In the genomic region with DNA sequence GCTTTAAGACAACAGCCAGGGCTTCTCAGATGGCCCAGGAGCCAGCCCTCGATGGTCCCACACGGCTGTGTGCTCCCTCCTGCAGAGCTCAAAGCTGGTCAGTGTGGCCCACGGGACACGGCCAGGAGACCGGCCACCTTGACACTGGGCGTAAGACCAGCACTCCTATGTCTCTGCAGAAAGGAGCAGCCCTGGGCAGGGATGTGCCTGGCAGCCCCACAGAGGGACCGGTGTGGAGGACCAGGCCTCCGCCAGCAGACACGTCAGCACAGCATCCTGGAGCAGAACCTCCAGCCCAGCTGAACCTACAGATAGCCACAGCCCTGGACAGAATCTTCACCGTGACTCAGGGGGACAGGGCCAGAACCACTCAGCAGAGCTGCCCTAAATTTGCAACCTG, we compare ENCODE assay signal across 29 cellular contexts.
A peak's percentile ranks its signal among the peaks of the same experiment; 100 is the strongest.
DNase-seq lines count a peak whose midpoint lies in the region; ATAC-seq, FAIRE-seq and TF ChIP-seq lines count a peak whose summit lies in the region.
"Had no signal": no experiment of that assay in that cellular context is flagged by ENCODE, and none has a peak within 500 bp of the region (broad histone marks: within the 10 kb centered on the region; RNA-seq: fewer than 3 reads in every experiment).

No MANE protein-coding gene starts in this region.

- H3K4me3 Mint-ChIP-seq in endodermal cell: no peak overlapping the region
- H3K4me3 Mint-ChIP-seq in stimulated activated effector memory CD8-positive, alpha-beta T cell treated with anti-CD3 and anti-CD28 coated beads, Interleukin-12 subunit alpha, Interleukin-12 subunit beta, amount 100 ng/mL, for 72 hours: no peak overlapping the region
- H3K4me3 Mint-ChIP-seq: activated CD4-positive, alpha-beta T cell treated with anti-CD3 and anti-CD28 coated beads for 36 hours; activated CD8-positive, alpha-beta T cell treated with anti-CD3 and anti-CD28 coated beads, Interleukin-2, amount 10 ng/mL, durations not matched to agents 7 days and 5 days; stimulated activated naive B cell treated with anti-CD40 and anti-IgM and Interleukin-4, amounts not matched to agents 10 μg/mL and 1 μg/mL and 100 μg/mL, for 72 hours had no signal

- H3K4me3 ChIP-seq in OCI-LY7 (ENCODE audit: low read depth, low read length, poor library complexity, severe bottlenecking) (no peak overlapping the region), endodermal cell (ENCODE audit: low read length) (no peak overlapping the region), pancreas (no peak overlapping the region)
- H3K4me3 ChIP-seq: body of pancreas, HAP-1, spleen, uterus had no signal

- H3K36me3 ChIP-seq in OCI-LY7 (ENCODE audit: insufficient read depth, low read length) (no peaks in the 10 kb centered on the region), endodermal cell (ENCODE audit: control insufficient read depth, insufficient read depth, low read length) (no peaks in the 10 kb centered on the region), pancreas (no peaks in the 10 kb centered on the region)
- H3K36me3 ChIP-seq: HAP-1, spleen, uterus had no signal

- H3K27me3 Mint-ChIP-seq in endodermal cell (ENCODE audit: insufficient read depth): no peaks in the 10 kb centered on the region
- H3K27me3 Mint-ChIP-seq: activated CD4-positive, alpha-beta T cell treated with anti-CD3 and anti-CD28 coated beads for 36 hours had no signal

- H3K27me3 ChIP-seq in endodermal cell (ENCODE audit: control insufficient read depth, insufficient read depth, low read length, poor library complexity, severe bottlenecking) (no peaks in the 10 kb centered on the region), pancreas (no peaks in the 10 kb centered on the region)
- H3K27me3 ChIP-seq: body of pancreas, uterus had no signal

- in situ Hi-C loops in G401 (cut with HindIII; ENCODE audit: low sequenced_read_pairs): no loop called here

- H3K9me3 ChIP-seq in OCI-LY7 (ENCODE audit: low read length) (no peaks in the 10 kb centered on the region), endodermal cell (ENCODE audit: control insufficient read depth, low read length) (no peaks in the 10 kb centered on the region), pancreas (no peaks in the 10 kb centered on the region)
- H3K9me3 ChIP-seq: body of pancreas, HAP-1, spleen, uterus had no signal

- ATAC-seq in stimulated activated effector memory CD8-positive, alpha-beta T cell treated with anti-CD3 and anti-CD28 coated beads, Interleukin-12 subunit alpha, Interleukin-12 subunit beta, amount 100 ng/mL, for 72 hours: peak; percentile 11
- ATAC-seq in pancreas (no peak), GM21717 (IDR thresholded peaks at IDR 0.05; ENCODE audit: unreplicated experiment) (no peak), HG03135 (IDR thresholded peaks at IDR 0.05; ENCODE audit: unreplicated experiment) (no peak)
- ATAC-seq: activated CD8-positive, alpha-beta T cell treated with anti-CD3 and anti-CD28 coated beads, Interleukin-2, amount 10 ng/mL, durations not matched to agents 7 days and 5 days; body of pancreas; right cardiac atrium; stimulated activated naive B cell treated with anti-CD40 and anti-IgM and Interleukin-4, amounts not matched to agents 10 μg/mL and 1 μg/mL and 100 μg/mL, for 72 hours had no signal

- H3K27ac Mint-ChIP-seq in endodermal cell: peak overlapping the region; percentile 74
- H3K27ac Mint-ChIP-seq in stimulated activated effector memory CD8-positive, alpha-beta T cell treated with anti-CD3 and anti-CD28 coated beads, Interleukin-12 subunit alpha, Interleukin-12 subunit beta, amount 100 ng/mL, for 72 hours: no peak overlapping the region
- H3K27ac Mint-ChIP-seq: activated CD4-positive, alpha-beta T cell treated with anti-CD3 and anti-CD28 coated beads for 36 hours; activated CD8-positive, alpha-beta T cell treated with anti-CD3 and anti-CD28 coated beads, Interleukin-2, amount 10 ng/mL, durations not matched to agents 7 days and 5 days; stimulated activated naive B cell treated with anti-CD40 and anti-IgM and Interleukin-4, amounts not matched to agents 10 μg/mL and 1 μg/mL and 100 μg/mL, for 72 hours had no signal

- CTCF ChIA-PET in OCI-LY7 (lab: Charles Lee; ENCODE audit: unreplicated experiment): no interaction called here

- H3K4me2 ChIP-seq in OCI-LY7 (ENCODE audit: low read length): peak overlapping the region; percentile 44

- H3K27ac ChIP-seq in OCI-LY7 (ENCODE audit: low read depth, low read length, poor library complexity, severe bottlenecking): no peak overlapping the region
- no peak overlapping the region for H3K27ac ChIP-seq in endodermal cell (ENCODE audit: low read depth, low read length)
- H3K27ac ChIP-seq in pancreas: no peak overlapping the region
- H3K27ac ChIP-seq: body of pancreas, C4-2B, HL-60, parathyroid adenoma, spleen, uterus had no signal

- H3K36me3 Mint-ChIP-seq in endodermal cell (ENCODE audit: low read depth): no peaks in the 10 kb centered on the region
- no peaks in the 10 kb centered on the region for H3K36me3 Mint-ChIP-seq in stimulated activated effector memory CD8-positive, alpha-beta T cell treated with anti-CD3 and anti-CD28 coated beads, Interleukin-12 subunit alpha, Interleukin-12 subunit beta, amount 100 ng/mL, for 72 hours
- H3K36me3 Mint-ChIP-seq: naive thymus-derived CD4-positive, alpha-beta T cell; stimulated activated naive B cell treated with anti-CD40 and anti-IgM and Interleukin-4, amounts not matched to agents 10 μg/mL and 1 μg/mL and 100 μg/mL, for 72 hours had no signal

- POLR2A ChIA-PET in OCI-LY7 (lab: Charles Lee): no interaction called here

- WGBS in endodermal cell (ENCODE audit: insufficient coverage in 1 of 2, insufficient read length in 1 of 2), 2 experiments: 95 to 98% methylated on average over 9 to 10 of the region's 10 CpGs
- WGBS in pancreas, 2 donors: 90 to 94% methylated on average over 10 of the region's 10 CpGs

- no peak for FAIRE-seq in pancreas (lab: Jason Lieb, UNC)
- FAIRE-seq: GM12891, keratinocyte had no signal

- H3K9me2 ChIP-seq in OCI-LY7 (ENCODE audit: insufficient read depth, low read length): no peaks in the 10 kb centered on the region

- no peaks in the 10 kb centered on the region for H3K9me3 Mint-ChIP-seq in endodermal cell
- no peaks in the 10 kb centered on the region for H3K9me3 Mint-ChIP-seq in stimulated activated effector memory CD8-positive, alpha-beta T cell treated with anti-CD3 and anti-CD28 coated beads, Interleukin-12 subunit alpha, Interleukin-12 subunit beta, amount 100 ng/mL, for 72 hours

- H3K4me1 ChIP-seq in OCI-LY7 (ENCODE audit: insufficient read depth, low read length, poor library complexity, severe bottlenecking) (peaks cover 34% of the 10 kb centered on the region), endodermal cell (ENCODE audit: control insufficient read depth, insufficient read depth, low read length) (no peaks in the 10 kb centered on the region), pancreas (peaks cover 14 to 22% (median 18%) of the 10 kb centered on the region in 3 donors)
- H3K4me1 ChIP-seq: HAP-1 had no signal

- no peaks in the 10 kb centered on the region for H4K20me1 ChIP-seq in OCI-LY7 (ENCODE audit: insufficient read depth, low read length)

- H3K4me1 Mint-ChIP-seq in endodermal cell: peaks cover 43% of the 10 kb centered on the region
- H3K4me1 Mint-ChIP-seq in stimulated activated effector memory CD8-positive, alpha-beta T cell treated with anti-CD3 and anti-CD28 coated beads, Interleukin-12 subunit alpha, Interleukin-12 subunit beta, amount 100 ng/mL, for 72 hours: peaks cover 7% of the 10 kb centered on the region

- H2AFZ ChIP-seq in OCI-LY7 (ENCODE audit: low read length): peak overlapping the region; percentile 35; the same call in 1 of the 2 replicates
- H2AFZ ChIP-seq: parathyroid adenoma had no signal

- TF ChIP-seq CTCF in OCI-LY7 (conservative IDR thresholded peaks at IDR 0.05; ENCODE audit: low read length) (no peak), endodermal cell (conservative IDR thresholded peaks at IDR 0.05) (no peak), pancreas (IDR thresholded peaks at IDR 0.05) (no peak)

- intact Hi-C loops in OCI-LY7 (cut with micrococcal nuclease; ENCODE audit: unreplicated experiment): no loop called here
- intact Hi-C loops in pancreas (cut with DNase I): no loop called here

- H3K79me2 ChIP-seq in OCI-LY7 (ENCODE audit: insufficient read depth, low read depth, low read length): no peaks in the 10 kb centered on the region

- no peak overlapping the region for H3K9ac ChIP-seq in endodermal cell (ENCODE audit: extremely low read depth, low read length, poor library complexity, severe bottlenecking)
- H3K9ac ChIP-seq: parathyroid adenoma had no signal

- no TSS peak for BruUV-seq in OCI-LY7 (replicated peaks; lab: Mats Ljungman, UMichigan)

- DNase-seq in G401 (ENCODE audit: low spot score) (peak; percentile 71), OCI-LY7 (ENCODE audit: low spot score) (no peak), endodermal cell (peak; percentile 36), pancreas (no peak), D341Med (ENCODE audit: low spot score) (no peak)
- DNase-seq in stimulated activated effector memory CD8-positive, alpha-beta T cell treated with anti-CD3 and anti-CD28 coated beads, Interleukin-12 subunit alpha, Interleukin-12 subunit beta, amount 100 ng/mL, for 72 hours (ENCODE audit: low spot score in 2 of 2): no peak
- DNase-seq: activated CD4-positive, alpha-beta T cell treated with anti-CD3 and anti-CD28 coated beads for 36 hours; activated CD8-positive, alpha-beta T cell treated with anti-CD3 and anti-CD28 coated beads, Interleukin-2, amount 10 ng/mL, durations not matched to agents 7 days and 5 days; activated effector memory CD4-positive, alpha-beta T cell treated with anti-CD3 and anti-CD28 coated beads, Interleukin-2, amount 50 U/mL, for 16 hours; body of pancreas; EL; MV-4-11; NCI-H1436 treated with DMSO at 0.1 percent for 48 hours; NCI-H2107; OCI-M1; right cardiac atrium; spleen; stimulated activated CD4-positive, alpha-beta T cell treated with anti-CD3 and anti-CD28 coated beads, Interleukin-4, amount 100 ng/mL, for 1 hour; stimulated activated naive B cell treated with anti-CD40 and anti-IgM and Interleukin-4, amounts not matched to agents 10 μg/mL and 1 μg/mL and 100 μg/mL, for 72 hours; uterus had no signal

Comparison
In these comparisons a context has a peak if more than half of its experiments do, and no peak if none do; other contexts are left out.
1. DNase-seq: peak in G401 (single experiment) and endodermal cell (single experiment); none in OCI-LY7 (single experiment), stimulated activated effector memory CD8-positive, alpha-beta T cell treated with anti-CD3 and anti-CD28 coated beads, Interleukin-12 subunit alpha, Interleukin-12 subunit beta, amount 100 ng/mL, for 72 hours (0 of 2), pancreas (0 of 6) and D341Med (single experiment).